In genomic region chr4:65391814-65392213, GRCh38 we compare ENCODE assay signal across 21 cellular contexts.
"Had no signal": no experiment of that assay in that cellular context is flagged by ENCODE, and none has a peak within 500 bp of the region (broad histone marks: within the 10 kb centered on the region; RNA-seq: fewer than 3 reads in every experiment).

No MANE protein-coding gene starts in this region.

- ATAC-seq: activated CD8-positive, alpha-beta T cell treated with anti-CD3 and anti-CD28 coated beads, Interleukin-2, amount 10 ng/mL, durations not matched to agents 7 days and 5 days had no signal

- H3K36me3 ChIP-seq: adrenal gland, Peyer's patch had no signal

- DNase-seq: activated CD4-positive, alpha-beta T cell treated with anti-CD3 and anti-CD28 coated beads for 48 hours; activated CD4-positive, alpha-beta T cell treated with anti-CD3 and anti-CD28 coated beads, Interleukin-2, amount 50 U/mL, for 4 hours; activated CD4-positive, CD25-positive, alpha-beta regulatory T cell treated with anti-CD3 and anti-CD28 coated beads, Interleukin-2, amount 50 U/mL, for 72 hours; activated CD8-positive, alpha-beta memory T cell treated with anti-CD3 and anti-CD28 coated beads, Interleukin-2, amount 50 U/mL, for 48 hours; activated CD8-positive, alpha-beta T cell treated with anti-CD3 and anti-CD28 coated beads, Interleukin-2, amount 10 ng/mL, durations not matched to agents 7 days and 5 days; activated naive CD4-positive, alpha-beta T cell treated with anti-CD3 and anti-CD28 coated beads, Interleukin-2, amount 50 U/mL, for 16 hours; activated naive CD8-positive, alpha-beta T cell treated with anti-CD3 and anti-CD28 coated beads, Interleukin-2, amount 10 ng/mL, durations not matched to agents 7 days and 5 days; activated T-cell treated with anti-CD3 and anti-CD28 coated beads, Interleukin-2, amount 50 U/mL, for 1 hour; adrenal gland; anterior cingulate cortex; cerebellar nuclear complex; Kasumi-1; KBM-7; NCI-H146; NCI-H1930; NCI-H345; NCI-H510A treated with DMSO at 0.1 percent for 48 hours; NCI-H69; NK-92 treated with Interleukin-12 subunit alpha and Interleukin-12 subunit beta, amount 100 ng/mL, for 24 hours; Peyer's patch had no signal

- H3K27me3 ChIP-seq: adrenal gland, Peyer's patch had no signal

- H3K4me3 ChIP-seq: adrenal gland, Peyer's patch had no signal

- H3K9me3 ChIP-seq: adrenal gland, Peyer's patch had no signal

- H3K27ac ChIP-seq: adrenal gland, Peyer's patch, RWPE1 had no signal

- H3K4me1 ChIP-seq: adrenal gland, Peyer's patch had no signal
